Comparison of ENCODE assay signal across 8 cellular contexts in genomic region chr1:117059678-117060440, GRCh38. TPM values are rescaled to one million over a fixed set of nuclear protein-coding genes. Genes with fewer than 3 reads are reported as not detected.
DNase-seq lines count a peak whose midpoint lies in the region; ATAC-seq and TF ChIP-seq lines count a peak whose summit lies in the region.

TSS of gene TTF2 (plus strand) at chr1:117060326. CDS start at chr1:117060347, 21 bp downstream.

- ATAC-seq in GM18498 (IDR thresholded peaks at IDR 0.05; ENCODE audit: unreplicated experiment) (peak; percentile 93), HG02885 (IDR thresholded peaks at IDR 0.05; ENCODE audit: poor library complexity, unreplicated experiment) (peak; percentile 93), psoas muscle (peak; percentile 100)

- H3K27ac ChIP-seq in right atrium auricular region (peak within 1 kb of the TSS; percentile 68), psoas muscle (peak within 1 kb of the TSS; percentile 73), uterus (peak within 1 kb of the TSS in 1 of 2 donors; percentile 58)

- peak in 1 of 2 donors; percentile 50 for TF ChIP-seq CTCF in right atrium auricular region (IDR thresholded peaks at IDR 0.05)
- no peak for TF ChIP-seq CTCF in psoas muscle (IDR thresholded peaks at IDR 0.05)
- peak in 3 of 4 experiments; percentile 21 to 46 (median 41) for TF ChIP-seq CTCF in uterus (IDR thresholded peaks at IDR 0.05)

- intact Hi-C loops in T-helper 1 cell treated with Interleukin-12 subunit alpha and Interleukin-12 subunit beta and Interleukin-4 antibody, amounts not matched to agents 30 ng/mL and 1 ng/mL, for 36 hours (cut with micrococcal nuclease), result loop anchor here (1.0 to 10.0 kb wide), 23 partner anchors 35 to 923 kb away; partner anchors contain the start of genes CD2, GDAP2, IGSF3 and TRIM45
- intact Hi-C loops in psoas muscle (cut with DNase I), result loop anchor here (2.0 to 10.0 kb wide), 4 partner anchors 205 to 489 kb away; partner anchors contain the start of gene CD58 (in 1 of the 2)
- intact Hi-C loops in uterus (cut with DNase I; ENCODE audit: low total_unique reads), result loop anchor here (5.0 to 10.0 kb wide), 3 partner anchors 62 to 485 kb away; partner anchors contain the start of genes CD58 and TRIM45

- H3K4me3 ChIP-seq in right atrium auricular region, result peak within 1 kb of the TSS; percentile 67 to 80
- peak within 1 kb of the TSS; percentile 86 for H3K4me3 ChIP-seq in psoas muscle
- peak within 1 kb of the TSS; percentile 57 to 58 for H3K4me3 ChIP-seq in uterus

- no peak for TF ChIP-seq POLR2A in uterus (IDR thresholded peaks at IDR 0.05)

- H3K4me1 ChIP-seq in right atrium auricular region (peaks cover 0 to 14% of the 10 kb centered on the region in 2 donors), psoas muscle (peaks cover 4% of the 10 kb centered on the region), uterus (peaks cover 0 to 5% of the 10 kb centered on the region in 2 donors)

- H3K27me3 ChIP-seq in right atrium auricular region, result no peaks in the 10 kb centered on the region
- H3K27me3 ChIP-seq in psoas muscle (ENCODE audit: insufficient read depth in 3 of 3, low read length in 2 of 3), result no peaks in the 10 kb centered on the region
- no peaks in the 10 kb centered on the region for H3K27me3 ChIP-seq in uterus

- H3K9me3 ChIP-seq in right atrium auricular region, result no peaks in the 10 kb centered on the region
- no peaks in the 10 kb centered on the region for H3K9me3 ChIP-seq in psoas muscle
- no peaks in the 10 kb centered on the region for H3K9me3 ChIP-seq in uterus

- peak; percentile 99 for DNase-seq in NCI-H1694 (lab: John Stamatoyannopoulos, UW)
- peak; percentile 40 to 96 (median 88) for DNase-seq in amygdala (lab: John Stamatoyannopoulos, UW)
- peak; percentile 97 for DNase-seq in right atrium auricular region (ENCODE audit: low spot score)
- peak; percentile 89 to 92 for DNase-seq in psoas muscle
- DNase-seq in uterus, result peak; percentile 92 to 95

- 0% methylated on average over 48 of the region's 48 CpGs for WGBS in psoas muscle, 3 donors

- no peaks in the 10 kb centered on the region for H3K36me3 ChIP-seq in right atrium auricular region
- H3K36me3 ChIP-seq in psoas muscle (ENCODE audit: insufficient read depth in 1 of 2, low read depth in 1 of 2), result peaks cover 0 to 18% of the 10 kb centered on the region in 2 donors
- H3K36me3 ChIP-seq in uterus, result no peaks in the 10 kb centered on the region

RNA-seq across cellular contexts. Expression of gene TTF2, which starts in this region (rescaled TPM):
- total RNA-seq in T-helper 1 cell treated with Interleukin-12 subunit alpha and Interleukin-12 subunit beta and Interleukin-4 antibody, amounts not matched to agents 30 ng/mL and 1 ng/mL, for 36 hours, result 83.2 and 83.7 TPM in 2 replicates
- total RNA-seq in right atrium auricular region (1 to 10 TPM; 6.9 to 9.0 TPM), psoas muscle (10 to 100 TPM; 14.3 to 27.7 (median 17.1) TPM), uterus (10 to 100 TPM in 3 of 4 donors, 1 to 10 TPM in 1; 8.2 to 56.4 (median 17.0) TPM)
- polyA plus RNA-seq in psoas muscle, result 1 to 10 TPM; 3.5 to 7.3 (median 7.2) TPM
